In the genomic region with DNA sequence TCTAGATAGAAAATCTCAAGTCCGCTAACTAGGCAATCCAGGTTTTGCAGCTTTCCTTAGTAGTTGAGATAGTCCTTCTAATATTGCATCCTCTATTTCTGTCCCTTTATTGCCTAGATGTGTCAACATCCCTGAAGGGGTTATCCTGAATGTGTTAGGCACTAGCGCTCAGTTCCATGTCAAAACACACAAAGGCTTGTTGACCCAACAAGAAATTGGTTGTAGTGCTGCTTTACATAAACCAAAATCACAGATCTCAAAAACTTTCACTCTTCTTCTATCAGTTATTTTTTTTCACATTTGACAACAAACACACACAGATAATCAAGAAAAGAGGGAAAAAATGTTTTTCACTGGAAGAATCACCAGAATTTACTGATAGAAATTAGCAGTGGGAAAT, we compare ENCODE assay signal across 22 cellular contexts. TPM values are rescaled to one million over a fixed set of nuclear protein-coding genes. Genes with fewer than 3 reads are reported as not detected.
"Had no signal": no experiment of that assay in that cellular context is flagged by ENCODE, and none has a peak within 500 bp of the region (broad histone marks: within the 10 kb centered on the region; RNA-seq: fewer than 3 reads in every experiment).

No MANE protein-coding gene starts in this region.

- H3K4me1 ChIP-seq: heart left ventricle, sigmoid colon had no signal

- H3K36me3 ChIP-seq: heart left ventricle, neutrophil, sigmoid colon had no signal

- H3K27ac ChIP-seq: coronary artery, heart left ventricle, neutrophil, sigmoid colon, skin epidermis had no signal

- DNase-seq: effector CD8-positive, alpha-beta T cell; foreskin melanocyte; heart left ventricle; hippocampal formation; mammary epithelial cell; mucosa of descending colon; naive thymus-derived CD8-positive, alpha-beta T cell; posterior cingulate gyrus; sigmoid colon; stimulated activated CD4-positive, alpha-beta T cell treated with anti-CD3 and anti-CD28 coated beads, Interleukin-2, amount 100 ng/mL, for 24 hours; stimulated activated CD4-positive, alpha-beta T cell treated with anti-CD3 and anti-CD28 coated beads, Interleukin-4, amount 100 ng/mL, for 4 hours; stimulated activated naive B cell treated with anti-CD40 and anti-IgM and Interleukin-4, amounts not matched to agents 10 μg/mL and 1 μg/mL and 100 μg/mL, for 72 hours; stimulated activated naive CD8-positive, alpha-beta T cell treated with anti-CD3 and anti-CD28 coated beads, Interleukin-15, amount 100 ng/mL, for 72 hours; trophoblast cell had no signal

- H3K4me3 ChIP-seq: coronary artery, heart left ventricle, mucosa of descending colon, sigmoid colon, skin epidermis had no signal

- H3K27me3 ChIP-seq: neutrophil, sigmoid colon had no signal

- H3K9me3 ChIP-seq: heart left ventricle, mucosa of descending colon, neutrophil, sigmoid colon had no signal

RNA-seq across cellular contexts. Expression of gene SOX2, which starts 51.4 kb away (rescaled TPM):
- total RNA-seq: dermis microvascular lymphatic vessel endothelial cell; glomerular endothelial cell; kidney epithelial cell; mammary epithelial cell; naive thymus-derived CD8-positive, alpha-beta T cell; osteoblast; pulmonary artery endothelial cell had no signal
